In genomic region chr10:86652361-86653202, GRCh38 we compare ENCODE assay signal across 14 cellular contexts. TPM values are rescaled to one million over a fixed set of nuclear protein-coding genes. Genes with fewer than 3 reads are reported as not detected.
DNase-seq lines count a peak whose midpoint lies in the region; ATAC-seq and TF ChIP-seq lines count a peak whose summit lies in the region.
"Had no signal": no experiment of that assay in that cellular context is flagged by ENCODE, and none has a peak within 500 bp of the region (broad histone marks: within the 10 kb centered on the region; RNA-seq: fewer than 3 reads in every experiment).

No MANE protein-coding gene starts in this region.

- no peaks in the 10 kb centered on the region for H3K79me2 ChIP-seq in fibroblast of lung (ENCODE audit: control insufficient read depth, insufficient read depth, low read length)

- intact Hi-C loops in left ventricle myocardium superior (cut with micrococcal nuclease) = no loop called here
- intact Hi-C loops in Right ventricle myocardium superior (cut with DNase I) = no loop called here

- no peak overlapping the region for H3K4me2 ChIP-seq in fibroblast of lung (ENCODE audit: extremely low read depth, insufficient read depth, low read length)
- H3K4me2 ChIP-seq: BLaER1 treated with 17β-estradiol and CSF1 and Interleukin-3, amounts not matched to agents 10 nM and 100 nM had no signal

- ATAC-seq in left ventricle myocardium superior = no peak
- ATAC-seq in Right ventricle myocardium superior (ENCODE audit: poor library complexity) = no peak
- no peak for ATAC-seq in HG03039 (IDR thresholded peaks at IDR 0.05; ENCODE audit: unreplicated experiment)
- ATAC-seq in GM21786 (IDR thresholded peaks at IDR 0.05; ENCODE audit: unreplicated experiment) = no peak

- H3K27ac ChIP-seq in fibroblast of lung (ENCODE audit: insufficient read depth, low read length) = no peak overlapping the region
- H3K27ac ChIP-seq: BLaER1 treated with 17β-estradiol and CSF1 and Interleukin-3, amounts not matched to agents 10 nM and 100 nM; colonic mucosa had no signal

- DNase-seq in left ventricle myocardium superior (peak; percentile 23), Right ventricle myocardium superior (no peak), NCI-H2196 treated with DMSO at 0.1 percent for 48 hours (lab: John Stamatoyannopoulos, UW; ENCODE audit: unreplicated experiment) (peak; percentile 37), fibroblast of lung (ENCODE audit: low read depth in 2 of 2) (peak; percentile 21 to 23), HUDEP-2 (lab: John Stamatoyannopoulos, UW; ENCODE audit: unreplicated experiment in 76 of 76) (no peak)
- DNase-seq in stimulated activated naive CD4-positive, alpha-beta T cell treated with Interleukin-2 at 50 U/mL for 16 hours (lab: John Stamatoyannopoulos, UW) = no peak
- DNase-seq: activated CD4-positive, alpha-beta T cell treated with anti-CD3 and anti-CD28 coated beads for 1 hour; activated naive CD4-positive, alpha-beta T cell treated with anti-CD3 and anti-CD28 coated beads, Interleukin-2, amount 50 U/mL, for 16 hours; colonic mucosa; stimulated activated CD4-positive, alpha-beta T cell treated with anti-CD3 and anti-CD28 coated beads, Interleukin-2, amount 100 ng/mL, for 24 hours had no signal

- no peak overlapping the region for H2AFZ ChIP-seq in fibroblast of lung (ENCODE audit: low read length)

- no peak overlapping the region for H3K9ac ChIP-seq in fibroblast of lung (ENCODE audit: insufficient read depth, low read length)
- H3K9ac ChIP-seq: BLaER1 treated with 17β-estradiol and CSF1 and Interleukin-3, amounts not matched to agents 10 nM and 100 nM had no signal

- H3K4me1 ChIP-seq in fibroblast of lung (ENCODE audit: control insufficient read depth, extremely low read depth, insufficient read depth, low read length) = no peaks in the 10 kb centered on the region

- H3K36me3 ChIP-seq in fibroblast of lung (ENCODE audit: control insufficient read depth, insufficient read depth, low read length) = no peaks in the 10 kb centered on the region
- H3K36me3 ChIP-seq: BLaER1 treated with 17β-estradiol and CSF1 and Interleukin-3, amounts not matched to agents 10 nM and 100 nM; colonic mucosa had no signal

- H3K4me3 ChIP-seq in fibroblast of lung (replicated peaks in 1 of 4; ENCODE audit: control extremely low read depth in 1 of 4, insufficient read depth in 1 of 4, low read depth in 3 of 4, low read length in 4 of 4) = no peak overlapping the region
- H3K4me3 ChIP-seq: BLaER1 treated with 17β-estradiol and CSF1 and Interleukin-3, amounts not matched to agents 10 nM and 100 nM; colonic mucosa had no signal

- H3K9me3 ChIP-seq in fibroblast of lung (ENCODE audit: control insufficient read depth, insufficient read depth, low read depth, low read length) = no peaks in the 10 kb centered on the region
- H3K9me3 ChIP-seq: BLaER1 treated with 17β-estradiol and CSF1 and Interleukin-3, amounts not matched to agents 10 nM and 100 nM; colonic mucosa had no signal

- no peaks in the 10 kb centered on the region for H3K27me3 ChIP-seq in fibroblast of lung (ENCODE audit: control insufficient read depth, insufficient read depth, low read length)
- H3K27me3 ChIP-seq: BLaER1 treated with 17β-estradiol and CSF1 and Interleukin-3, amounts not matched to agents 10 nM and 100 nM; colonic mucosa had no signal

- H4K20me1 ChIP-seq in fibroblast of lung (ENCODE audit: control insufficient read depth, extremely low read depth, insufficient read depth, low read length) = no peaks in the 10 kb centered on the region
- H4K20me1 ChIP-seq: BLaER1 treated with 17β-estradiol and CSF1 and Interleukin-3, amounts not matched to agents 10 nM and 100 nM had no signal

- TF ChIP-seq CTCF in fibroblast of lung (conservative IDR thresholded peaks at IDR 0.05 in 1 of 2, IDR thresholded peaks at IDR 0.05 in 1 of 2; ENCODE audit: low read depth in 1 of 2, low read length in 2 of 2) = no peak

RNA-seq across cellular contexts. Expression of gene OPN4, which starts 1.8 kb away (rescaled TPM):
- 0.25 TPM for total RNA-seq in left ventricle myocardium superior
- 0.40 TPM for total RNA-seq in Right ventricle myocardium superior
- not detected in 2 replicates for total RNA-seq in fibroblast of lung
- not detected in 2 replicates for polyA plus RNA-seq in fibroblast of lung
- polyA plus RNA-seq in fibroblast of lung (2012) = not detected in 2 replicates
- not detected in 2 replicates for polyA minus RNA-seq in fibroblast of lung (ENCODE audit: low replicate concordance)
- total RNA-seq: colonic mucosa, fibroblast of villous mesenchyme had no signal

RNA-seq across cellular contexts. Expression of gene LDB3, which starts 15.7 kb away (rescaled TPM):
- total RNA-seq in left ventricle myocardium superior (1,459 TPM), Right ventricle myocardium superior (1,375 TPM), fibroblast of lung (under 0.01 TPM in 2 replicates)
- polyA plus RNA-seq in fibroblast of lung = 0.20 TPM in 1 of 2 replicates, not detected in the other
- 0.07 and 0.30 TPM in 2 replicates for polyA plus RNA-seq in fibroblast of lung (2012)
- not detected in 2 replicates for polyA minus RNA-seq in fibroblast of lung (ENCODE audit: low replicate concordance)

Comparison
In these comparisons a context has a peak if more than half of its experiments do, and no peak if none do; other contexts are left out.
1. DNase-seq: peak in left ventricle myocardium superior (single experiment), NCI-H2196 treated with DMSO at 0.1 percent for 48 hours (single experiment) and fibroblast of lung (2 of 2); none in Right ventricle myocardium superior (single experiment), HUDEP-2 (0 of 76) and stimulated activated naive CD4-positive, alpha-beta T cell treated with Interleukin-2 at 50 U/mL for 16 hours (single experiment).
2. RNA of gene LDB3, which starts 15.7 kb away (total RNA-seq): 1,459 TPM in left ventricle myocardium superior (single experiment) and 1,375 TPM in Right ventricle myocardium superior (single experiment); under 0.01 TPM in fibroblast of lung; every median in the first group is over 1,000 times any median in the second.